In genomic region chr10:122030200-122030552, GRCh38 we compare ENCODE assay signal across 17 cellular contexts. TPM values are rescaled to one million over a fixed set of nuclear protein-coding genes. Genes with fewer than 3 reads are reported as not detected.
"Had no signal": no experiment of that assay in that cellular context is flagged by ENCODE, and none has a peak within 500 bp of the region (broad histone marks: within the 10 kb centered on the region; RNA-seq: fewer than 3 reads in every experiment).

No MANE protein-coding gene starts in this region.

- FAIRE-seq: endometrium had no signal

- H3K9me3 ChIP-seq: SK-N-SH, upper lobe of left lung had no signal

- H3K4me3 ChIP-seq: upper lobe of left lung had no signal

- H3K9ac ChIP-seq: SK-N-SH had no signal

- H3K4me3 Mint-ChIP-seq: activated naive CD4-positive, alpha-beta T cell treated with anti-CD3 and anti-CD28 coated beads for 36 hours; activated T-helper 17 cell treated with anti-CD3 and anti-CD28 coated beads, Interleukin-2, amount 50 U/mL, for 72 hours; immature natural killer cell; nephron; stimulated activated memory B cell treated with anti-CD40 and anti-IgM and Interleukin-4, amounts not matched to agents 10 μg/mL and 1 μg/mL and 100 μg/mL, for 72 hours had no signal

- H3K4me1 Mint-ChIP-seq: activated T-helper 17 cell treated with anti-CD3 and anti-CD28 coated beads, Interleukin-2, amount 50 U/mL, for 72 hours; immature natural killer cell; nephron; stimulated activated memory B cell treated with anti-CD40 and anti-IgM and Interleukin-4, amounts not matched to agents 10 μg/mL and 1 μg/mL and 100 μg/mL, for 72 hours had no signal

- H3K36me3 ChIP-seq: upper lobe of left lung had no signal

- H3K9me3 Mint-ChIP-seq: activated naive CD4-positive, alpha-beta T cell treated with anti-CD3 and anti-CD28 coated beads for 36 hours; activated T-helper 17 cell treated with anti-CD3 and anti-CD28 coated beads, Interleukin-2, amount 50 U/mL, for 72 hours; nephron; stimulated activated memory B cell treated with anti-CD40 and anti-IgM and Interleukin-4, amounts not matched to agents 10 μg/mL and 1 μg/mL and 100 μg/mL, for 72 hours had no signal

- H3K36me3 Mint-ChIP-seq: immature natural killer cell; stimulated activated memory B cell treated with anti-CD40 and anti-IgM and Interleukin-4, amounts not matched to agents 10 μg/mL and 1 μg/mL and 100 μg/mL, for 72 hours had no signal

- ATAC-seq: activated T-helper 17 cell treated with anti-CD3 and anti-CD28 coated beads, Interleukin-2, amount 50 U/mL, for 72 hours; stimulated activated memory B cell treated with anti-CD40 and anti-IgM and Interleukin-4, amounts not matched to agents 10 μg/mL and 1 μg/mL and 100 μg/mL, for 72 hours had no signal

- H3K27ac Mint-ChIP-seq: activated naive CD4-positive, alpha-beta T cell treated with anti-CD3 and anti-CD28 coated beads for 36 hours; activated T-helper 17 cell treated with anti-CD3 and anti-CD28 coated beads, Interleukin-2, amount 50 U/mL, for 72 hours; immature natural killer cell; nephron; progenitor cell of endocrine pancreas; stimulated activated memory B cell treated with anti-CD40 and anti-IgM and Interleukin-4, amounts not matched to agents 10 μg/mL and 1 μg/mL and 100 μg/mL, for 72 hours had no signal

- DNase-seq: activated CD4-positive, CD25-positive, alpha-beta regulatory T cell treated with anti-CD3 and anti-CD28 coated beads, Interleukin-2, amount 50 U/mL, for 72 hours; activated naive CD4-positive, alpha-beta T cell treated with anti-CD3 and anti-CD28 coated beads for 36 hours; activated T-cell treated with anti-CD3 and anti-CD28 coated beads for 4 hours; glutamatergic neuron; immature natural killer cell; mesenchymal stem cell; nucleus accumbens; SK-N-SH; stimulated activated CD4-positive, alpha-beta T cell treated with anti-CD3 and anti-CD28 coated beads, Interleukin-2, amount 100 ng/mL, for 48 hours had no signal

- H3K27me3 Mint-ChIP-seq: progenitor cell of endocrine pancreas had no signal

- H3K27me3 ChIP-seq: upper lobe of left lung had no signal

RNA-seq across cellular contexts. Expression of gene TACC2, which starts 41.2 kb away (rescaled TPM):
- total RNA-seq: activated CD8-positive, alpha-beta memory T cell treated with anti-CD3 and anti-CD28 coated beads for 36 hours; activated naive CD4-positive, alpha-beta T cell treated with anti-CD3 and anti-CD28 coated beads for 36 hours; activated T-helper 17 cell treated with anti-CD3 and anti-CD28 coated beads, Interleukin-2, amount 50 U/mL, for 72 hours; T-helper 1 cell treated with Interleukin-12 subunit alpha and Interleukin-12 subunit beta and Interleukin-4 antibody, amounts not matched to agents 30 ng/mL and 1 ng/mL, for 36 hours had no signal
- polyA plus RNA-seq: immature natural killer cell had no signal
